Comparison of ENCODE assay signal across 8 cellular contexts in the genomic region with DNA sequence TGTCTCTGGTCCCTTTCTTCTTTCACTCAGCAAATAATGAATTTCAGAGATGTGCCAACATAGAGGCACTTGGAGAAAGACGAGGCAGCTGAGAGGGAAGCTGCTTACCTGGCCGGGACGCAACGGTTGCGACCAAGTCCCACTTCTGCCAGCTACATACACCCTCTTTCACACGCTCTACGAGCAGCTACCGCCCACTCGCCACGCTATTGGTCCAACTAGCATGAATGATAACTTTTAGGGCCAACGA.
DNase-seq lines count a peak whose midpoint lies in the region; ATAC-seq and TF ChIP-seq lines count a peak whose summit lies in the region.

No MANE protein-coding gene starts in this region.

- H3K27ac Mint-ChIP-seq in T-helper 1 cell treated with Interleukin-12 subunit alpha and Interleukin-12 subunit beta and Interleukin-4 antibody, amounts not matched to agents 30 μg/mL and 1 μg/mL, for 36 hours = peak overlapping the region; percentile 82

- peak overlapping the region; percentile 84 for H3K4me3 Mint-ChIP-seq in T-helper 1 cell treated with Interleukin-12 subunit alpha and Interleukin-12 subunit beta and Interleukin-4 antibody, amounts not matched to agents 30 μg/mL and 1 μg/mL, for 36 hours

- H3K9ac ChIP-seq in iPS-15b (ENCODE audit: low read depth, low read length) = peak overlapping the region; percentile 57

- H3K27me3 Mint-ChIP-seq in T-helper 1 cell treated with Interleukin-12 subunit alpha and Interleukin-12 subunit beta and Interleukin-4 antibody, amounts not matched to agents 30 μg/mL and 1 μg/mL, for 36 hours (ENCODE audit: low read depth) = no peaks in the 10 kb centered on the region

- H3K36me3 Mint-ChIP-seq in T-helper 1 cell treated with Interleukin-12 subunit alpha and Interleukin-12 subunit beta and Interleukin-4 antibody, amounts not matched to agents 30 μg/mL and 1 μg/mL, for 36 hours (ENCODE audit: low read depth) = peaks cover 10% of the 10 kb centered on the region

- peak overlapping the region; percentile 73 for H3K4me3 ChIP-seq in WI38 (ENCODE audit: low read depth, low read length)
- H3K4me3 ChIP-seq in iPS-15b (ENCODE audit: low read depth, low read length) = peak overlapping the region; percentile 84

- peaks cover 33% of the 10 kb centered on the region for H3K4me1 Mint-ChIP-seq in T-helper 1 cell treated with Interleukin-12 subunit alpha and Interleukin-12 subunit beta and Interleukin-4 antibody, amounts not matched to agents 30 μg/mL and 1 μg/mL, for 36 hours (ENCODE audit: low read depth)

- H3K36me3 ChIP-seq in iPS-15b (ENCODE audit: control insufficient read depth, insufficient read depth, low read length) = peaks cover 9% of the 10 kb centered on the region

- H3K9me3 Mint-ChIP-seq in T-helper 1 cell treated with Interleukin-12 subunit alpha and Interleukin-12 subunit beta and Interleukin-4 antibody, amounts not matched to agents 30 μg/mL and 1 μg/mL, for 36 hours = no peaks in the 10 kb centered on the region

- H3K27me3 ChIP-seq in iPS-15b (ENCODE audit: control insufficient read depth, insufficient read depth, low read length) = no peaks in the 10 kb centered on the region

- no peak for DNase-seq in T-helper 1 cell
- DNase-seq in substantia nigra (lab: John Stamatoyannopoulos, UW) = no peak
- DNase-seq in RPMI8226 = no peak

- no peak for TF ChIP-seq CTCF in WI38 (IDR thresholded peaks at IDR 0.05; ENCODE audit: low read depth, low read length)

- H3K9me3 ChIP-seq in iPS-15b (ENCODE audit: control insufficient read depth, insufficient read depth, low read length) = no peaks in the 10 kb centered on the region

- H3K4me1 ChIP-seq in iPS-15b (ENCODE audit: control insufficient read depth, insufficient read depth, low read length) = peaks cover 7% of the 10 kb centered on the region

- peak overlapping the region; percentile 14 for H3K27ac ChIP-seq in substantia nigra (ENCODE audit: low read depth, low read length, poor library complexity, severe bottlenecking)

- ATAC-seq in GM18873 (IDR thresholded peaks at IDR 0.05; ENCODE audit: low FRiP score, unreplicated experiment) = no peak
- no peak for ATAC-seq in GM18868 (IDR thresholded peaks at IDR 0.05; ENCODE audit: unreplicated experiment)
